In the genomic region with DNA sequence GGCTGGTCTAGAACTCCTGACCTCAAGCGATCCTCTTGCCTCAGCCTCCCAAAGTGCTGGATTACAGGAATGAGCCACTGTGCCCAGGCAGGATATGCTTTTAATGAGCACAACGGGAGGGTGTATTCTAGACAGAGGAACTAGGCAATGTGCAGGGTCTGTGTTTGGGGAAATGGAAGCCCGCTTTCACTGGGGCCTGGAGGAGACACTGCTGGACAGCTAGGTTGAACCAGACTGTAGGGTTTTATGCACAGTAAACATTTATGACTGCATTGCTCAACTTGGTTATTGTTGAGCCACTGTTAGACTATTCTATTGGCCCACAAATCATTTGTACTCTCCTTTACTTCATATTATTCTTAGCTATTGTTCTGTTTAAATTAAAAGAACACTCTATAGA, we compare ENCODE assay signal across 23 cellular contexts. TPM values are rescaled to one million over a fixed set of nuclear protein-coding genes. Genes with fewer than 3 reads are reported as not detected.
A peak's percentile ranks its signal among the peaks of the same experiment; 100 is the strongest.
DNase-seq lines count a peak whose midpoint lies in the region; ATAC-seq and TF ChIP-seq lines count a peak whose summit lies in the region.
"Had no signal": no experiment of that assay in that cellular context is flagged by ENCODE, and none has a peak within 500 bp of the region (broad histone marks: within the 10 kb centered on the region; RNA-seq: fewer than 3 reads in every experiment).

No MANE protein-coding gene starts in this region.

- POLR2A ChIA-PET in MCF 10A (lab: Yijun Ruan, JAX) = interaction anchor here (0.6 to 2.1 kb wide), 3 partner anchors 10 to 15 kb away, joined by 3 to 8 read pairs (median 4); a partner anchor contains a TSS
- POLR2A ChIA-PET in activated CD4-positive, alpha-beta memory T cell treated with anti-CD3 and anti-CD28 coated beads, Interleukin-2, amount 10 ng/mL, durations not matched to agents 7 days and 5 days (lab: Charles Lee) = interaction anchor here (1.7 kb wide), 1 partner anchor 29 kb away, joined by 5 read pairs; no protein-coding TSS in a partner anchor

- no peak overlapping the region for H2BK15ac ChIP-seq in neuronal stem cell (ENCODE audit: low read length)

- no peaks in the 10 kb centered on the region for H3K36me3 ChIP-seq in neuronal stem cell (replicated peaks in 1 of 2; ENCODE audit: control insufficient read depth in 2 of 2, insufficient read depth in 2 of 2, low read length in 2 of 2)
- H3K36me3 ChIP-seq: HAP-1, MG63 had no signal

- H3K14ac ChIP-seq in neuronal stem cell (ENCODE audit: low read length) = peak overlapping the region; percentile 47

- no peak for TF ChIP-seq POLR2A in NB4 (IDR thresholded peaks at IDR 0.05; ENCODE audit: extremely low read depth, insufficient read length)

- H4K91ac ChIP-seq in neuronal stem cell (ENCODE audit: low read depth, low read length, poor library complexity) = no peak overlapping the region

- no peak for TF ChIP-seq CTCF in NB4 (IDR thresholded peaks at IDR 0.05; ENCODE audit: low read depth, low read length)
- TF ChIP-seq CTCF in MCF 10A (IDR thresholded peaks at IDR 0.05; ENCODE audit: unreplicated experiment) = no peak

- H3K4me1 Mint-ChIP-seq in MCF 10A (ENCODE audit: insufficient read depth, unreplicated experiment) = no peaks in the 10 kb centered on the region
- peaks cover 13% of the 10 kb centered on the region for H3K4me1 Mint-ChIP-seq in activated CD4-positive, alpha-beta memory T cell treated with anti-CD3 and anti-CD28 coated beads, Interleukin-2, amount 10 ng/mL, durations not matched to agents 7 days and 5 days

- H3K4ac ChIP-seq in neuronal stem cell (ENCODE audit: low read length) = no peak overlapping the region

- no peak overlapping the region for H2BK120ac ChIP-seq in neuronal stem cell (ENCODE audit: low read depth, low read length)

- peak overlapping the region; percentile 37 for H2AK5ac ChIP-seq in neuronal stem cell (ENCODE audit: low read depth, low read length)

- no peaks in the 10 kb centered on the region for H3K27me3 Mint-ChIP-seq in MCF 10A (ENCODE audit: insufficient read depth, unreplicated experiment)
- no peaks in the 10 kb centered on the region for H3K27me3 Mint-ChIP-seq in activated CD4-positive, alpha-beta memory T cell treated with anti-CD3 and anti-CD28 coated beads, Interleukin-2, amount 10 ng/mL, durations not matched to agents 7 days and 5 days
- H3K27me3 Mint-ChIP-seq: CD4-positive, alpha-beta memory T cell had no signal

- intact Hi-C loops in Right ventricle myocardium superior (cut with DNase I) = no loop called here
- intact Hi-C loops in cardiac septum (cut with DNase I) = no loop called here
- intact Hi-C loops in MCF 10A (cut with micrococcal nuclease) = no loop called here

- no peaks in the 10 kb centered on the region for H3K9me3 ChIP-seq in neuronal stem cell (replicated peaks in 1 of 2; ENCODE audit: control insufficient read depth in 2 of 2, insufficient read depth in 1 of 2, low read depth in 1 of 2, low read length in 2 of 2)
- H3K9me3 ChIP-seq: A549, HAP-1, MG63 had no signal

- H3K27ac Mint-ChIP-seq in MCF 10A (ENCODE audit: low read depth, unreplicated experiment) = no peak overlapping the region
- H3K27ac Mint-ChIP-seq in activated CD4-positive, alpha-beta memory T cell treated with anti-CD3 and anti-CD28 coated beads, Interleukin-2, amount 10 ng/mL, durations not matched to agents 7 days and 5 days = no peak overlapping the region
- H3K27ac Mint-ChIP-seq: CD4-positive, alpha-beta memory T cell had no signal

- CTCF ChIA-PET in MCF 10A (lab: Yijun Ruan, JAX) = interaction anchor here (0.6 kb wide), 1 partner anchor 235 kb away, joined by 3 read pairs; no protein-coding TSS in a partner anchor
- CTCF ChIA-PET in activated CD4-positive, alpha-beta memory T cell treated with anti-CD3 and anti-CD28 coated beads, Interleukin-2, amount 10 ng/mL, durations not matched to agents 7 days and 5 days (lab: Charles Lee) = interaction anchor here (0.7 to 0.8 kb wide), 2 partner anchors 29 to 235 kb away, joined by 3 to 4 read pairs; no protein-coding TSS in a partner anchor

- no peak for DNase-seq in Right ventricle myocardium superior
- no peak for DNase-seq in cardiac septum (ENCODE audit: low spot score)
- peak; percentile 28 for DNase-seq in NB4 (ENCODE audit: low read depth)
- no peak for DNase-seq in left lobe of liver (ENCODE audit: low spot score)
- DNase-seq in neuronal stem cell (ENCODE audit: low spot score) = no peak
- DNase-seq in MCF 10A (ENCODE audit: unreplicated experiment) = no peak
- no peak for DNase-seq in activated CD8-positive, alpha-beta memory T cell treated with anti-CD3 and anti-CD28 coated beads, Interleukin-2, amount 50 U/mL, for 48 hours
- DNase-seq in activated CD4-positive, alpha-beta memory T cell treated with anti-CD3 and anti-CD28 coated beads, Interleukin-2, amount 10 ng/mL, durations not matched to agents 7 days and 5 days = no peak
- DNase-seq: CD4-positive, alpha-beta memory T cell; DMS153; GDM1; GM23248; IMR-90; Karpas-422; MG63; NCI-H187; NCI-H2107; NCI-H2227 treated with DMSO at 0.1 percent for 48 hours; NCI-H524; NCI-H82; PC-9 had no signal

- H3K79me1 ChIP-seq in neuronal stem cell (ENCODE audit: low read depth, low read length) = no peaks in the 10 kb centered on the region

- no peak overlapping the region for H3K27ac ChIP-seq in neuronal stem cell (replicated peaks; ENCODE audit: low read length)
- H3K27ac ChIP-seq: A549, GM23248, PC-9 had no signal

- peak overlapping the region; percentile 3 for H2BK12ac ChIP-seq in neuronal stem cell (ENCODE audit: low read length)

- H3K4me1 ChIP-seq in neuronal stem cell (ENCODE audit: control insufficient read depth in 2 of 2, insufficient read depth in 1 of 2, low read depth in 1 of 2, low read length in 2 of 2) = no peaks in the 10 kb centered on the region
- H3K4me1 ChIP-seq: HAP-1 had no signal

- H3K18ac ChIP-seq in neuronal stem cell (ENCODE audit: low read length) = no peak overlapping the region

- no peak overlapping the region for H3K4me3 ChIP-seq in NB4 (ENCODE audit: low read depth, low read length)
- no peak overlapping the region for H3K4me3 ChIP-seq in neuronal stem cell (ENCODE audit: low read length in 2 of 2)
- H3K4me3 ChIP-seq: A549, GM23248, HAP-1, MG63, PC-9 had no signal

- H3K27me3 ChIP-seq in neuronal stem cell (ENCODE audit: control insufficient read depth in 3 of 3, insufficient read depth in 3 of 3, low read depth in 1 of 3, low read length in 3 of 3) = no peaks in the 10 kb centered on the region
- H3K27me3 ChIP-seq: MG63 had no signal

- no peaks in the 10 kb centered on the region for H3K36me3 Mint-ChIP-seq in MCF 10A (ENCODE audit: insufficient read depth, unreplicated experiment)
- no peaks in the 10 kb centered on the region for H3K36me3 Mint-ChIP-seq in activated CD4-positive, alpha-beta memory T cell treated with anti-CD3 and anti-CD28 coated beads, Interleukin-2, amount 10 ng/mL, durations not matched to agents 7 days and 5 days (ENCODE audit: low read depth)
- H3K36me3 Mint-ChIP-seq: CD4-positive, alpha-beta memory T cell had no signal

- H3K4me2 ChIP-seq in neuronal stem cell (ENCODE audit: insufficient read depth, low read length, poor library complexity, severe bottlenecking) = no peak overlapping the region
- H3K4me2 ChIP-seq: A549, PC-9 had no signal

- WGBS in neuronal stem cell (ENCODE audit: extremely low coverage in 2 of 2, insufficient read length in 2 of 2, insufficient replicate concordance in 1 of 2), 2 donors = no CpG with 5 or more reads among the region's 3 CpGs

- H2BK5ac ChIP-seq in neuronal stem cell (ENCODE audit: low read length) = no peak overlapping the region

- BruUV-seq in MCF 10A (replicated peaks; lab: Mats Ljungman, UMichigan) = no TSS peak

- ATAC-seq in Right ventricle myocardium superior (ENCODE audit: poor library complexity) (peak; percentile 48), left lobe of liver (peak; percentile 24)
- ATAC-seq: A549 had no signal

- no peak overlapping the region for H3K23ac ChIP-seq in neuronal stem cell (ENCODE audit: low read depth, low read length, poor library complexity)

- no peak overlapping the region for H3K9ac ChIP-seq in neuronal stem cell (ENCODE audit: low read depth, low read length, poor library complexity)
- H3K9ac ChIP-seq: GM23248 had no signal

- no peak overlapping the region for H4K8ac ChIP-seq in neuronal stem cell (ENCODE audit: low read depth, low read length)

- H3K9me3 Mint-ChIP-seq in MCF 10A (ENCODE audit: unreplicated experiment) = no peaks in the 10 kb centered on the region
- H3K9me3 Mint-ChIP-seq in activated CD4-positive, alpha-beta memory T cell treated with anti-CD3 and anti-CD28 coated beads, Interleukin-2, amount 10 ng/mL, durations not matched to agents 7 days and 5 days = no peaks in the 10 kb centered on the region
- H3K9me3 Mint-ChIP-seq: CD4-positive, alpha-beta memory T cell had no signal

- H3K4me3 Mint-ChIP-seq in MCF 10A (ENCODE audit: unreplicated experiment) = no peak overlapping the region
- no peak overlapping the region for H3K4me3 Mint-ChIP-seq in activated CD4-positive, alpha-beta memory T cell treated with anti-CD3 and anti-CD28 coated beads, Interleukin-2, amount 10 ng/mL, durations not matched to agents 7 days and 5 days
- H3K4me3 Mint-ChIP-seq: CD4-positive, alpha-beta memory T cell had no signal

- H2AFZ ChIP-seq in neuronal stem cell (ENCODE audit: low read length) = no peak overlapping the region
- H2AFZ ChIP-seq: GM23248, PC-9 had no signal

RNA-seq across cellular contexts. Expression of a gene that starts 10.2 kb away (rescaled TPM):
- total RNA-seq in Right ventricle myocardium superior = 11.4 TPM
- total RNA-seq in cardiac septum = 13.8 TPM
- total RNA-seq in left lobe of liver = 6.9 TPM
- 24.0 TPM for polyA plus RNA-seq in neuronal stem cell (2013, experiment 1 of 2)
- polyA plus RNA-seq in neuronal stem cell (2013, experiment 2 of 2) = 25.7 TPM
- 19.9 and 22.4 TPM in 2 replicates for total RNA-seq in MCF 10A (2022)
- 10 to 100 TPM; 16.1 to 16.5 TPM for total RNA-seq in activated CD4-positive, alpha-beta memory T cell treated with anti-CD3 and anti-CD28 coated beads, Interleukin-2, amount 10 ng/mL, durations not matched to agents 7 days and 5 days
